ENCODE assay signal across 19 cellular contexts in genomic region chr5:54704825-54705224, GRCh38.
DNase-seq lines count a peak whose midpoint lies in the region; ATAC-seq and TF ChIP-seq lines count a peak whose summit lies in the region.
"Had no signal": no experiment of that assay in that cellular context is flagged by ENCODE, and none has a peak within 500 bp of the region (broad histone marks: within the 10 kb centered on the region; RNA-seq: fewer than 3 reads in every experiment).

No MANE protein-coding gene starts in this region.

- no peak for TF ChIP-seq POLR2A in esophagus muscularis mucosa (IDR thresholded peaks at IDR 0.05; ENCODE audit: low read depth)

- no peaks in the 10 kb centered on the region for H3K79me1 ChIP-seq in mesenchymal stem cell (replicated peaks; ENCODE audit: low read length, poor library complexity, severe bottlenecking)

- H4K91ac ChIP-seq in mesenchymal stem cell (ENCODE audit: low read length): no peak overlapping the region

- no peak overlapping the region for H2BK15ac ChIP-seq in mesenchymal stem cell (ENCODE audit: low read depth, poor library complexity, severe bottlenecking)

- no peak overlapping the region for H3K14ac ChIP-seq in mesenchymal stem cell (ENCODE audit: low read length in 2 of 2)

- H3K9me3 ChIP-seq in esophagus muscularis mucosa: no peaks in the 10 kb centered on the region
- H3K9me3 ChIP-seq in mesenchymal stem cell (ENCODE audit: control insufficient read depth, low read length): no peaks in the 10 kb centered on the region
- no peaks in the 10 kb centered on the region for H3K9me3 ChIP-seq in tibial artery
- H3K9me3 ChIP-seq: BE2C had no signal

- H3K23ac ChIP-seq in mesenchymal stem cell (ENCODE audit: low read length in 2 of 2): no peak overlapping the region

- no peak overlapping the region for H2BK5ac ChIP-seq in mesenchymal stem cell (ENCODE audit: low read depth, low read length, poor library complexity, severe bottlenecking)

- no peak overlapping the region for H3K4me2 ChIP-seq in mesenchymal stem cell (ENCODE audit: low read length, poor library complexity, severe bottlenecking)
- H3K4me2 ChIP-seq: PC-9 had no signal

- WGBS in esophagus muscularis mucosa: 89% methylated on average over 3 of the region's 3 CpGs
- 92% methylated on average over 1 of the region's 3 CpGs for WGBS in mesenchymal stem cell

- no peak overlapping the region for H2AFZ ChIP-seq in mesenchymal stem cell (ENCODE audit: low read depth, low read length)
- H2AFZ ChIP-seq: PC-9 had no signal

- no peak for TF ChIP-seq CTCF in esophagus muscularis mucosa (IDR thresholded peaks at IDR 0.05)
- TF ChIP-seq CTCF in tibial artery (IDR thresholded peaks at IDR 0.05): no peak

- no peak overlapping the region for H2BK120ac ChIP-seq in mesenchymal stem cell (ENCODE audit: low read depth, low read length)

- H2AK5ac ChIP-seq in mesenchymal stem cell (ENCODE audit: low read length, severe bottlenecking): no peak overlapping the region

- no peak for TF ChIP-seq EP300 in esophagus muscularis mucosa (IDR thresholded peaks at IDR 0.05)

- H3K4me3 ChIP-seq in esophagus muscularis mucosa (no peak overlapping the region), mesenchymal stem cell (ENCODE audit: insufficient read depth in 1 of 2, low read depth in 1 of 2, low read length in 2 of 2) (no peak overlapping the region), tibial artery (no peak overlapping the region)
- H3K4me3 ChIP-seq: PC-9 had no signal

- no peak overlapping the region for H4K8ac ChIP-seq in mesenchymal stem cell (ENCODE audit: low read length)

- H3K4me1 ChIP-seq in esophagus muscularis mucosa: peaks cover 18 to 32% (median 27%) of the 10 kb centered on the region in 4 donors
- H3K4me1 ChIP-seq in mesenchymal stem cell (ENCODE audit: control insufficient read depth, insufficient read depth, low read depth, low read length): peaks cover 6% of the 10 kb centered on the region
- peaks cover 0 to 55% (median 33%) of the 10 kb centered on the region in 4 donors for H3K4me1 ChIP-seq in tibial artery
- H3K4me1 ChIP-seq: BE2C had no signal

- H3K27me3 ChIP-seq in esophagus muscularis mucosa: no peaks in the 10 kb centered on the region
- H3K27me3 ChIP-seq in mesenchymal stem cell (ENCODE audit: control insufficient read depth in 1 of 2, insufficient read depth in 1 of 2, low read length in 2 of 2): no peaks in the 10 kb centered on the region
- no peaks in the 10 kb centered on the region for H3K27me3 ChIP-seq in tibial artery
- H3K27me3 ChIP-seq: BE2C had no signal

- no peak overlapping the region for H3K9ac ChIP-seq in mesenchymal stem cell (ENCODE audit: low read length)

- H3K4ac ChIP-seq in mesenchymal stem cell (ENCODE audit: low read depth in 1 of 2, low read length in 2 of 2): no peak overlapping the region

- no peak overlapping the region for H3K18ac ChIP-seq in mesenchymal stem cell (ENCODE audit: low read depth in 1 of 2, low read length in 2 of 2)

- H3K36me3 ChIP-seq in esophagus muscularis mucosa (no peaks in the 10 kb centered on the region), mesenchymal stem cell (ENCODE audit: control insufficient read depth in 1 of 2, insufficient read depth in 2 of 2, low read depth in 1 of 2, low read length in 2 of 2) (no peaks in the 10 kb centered on the region), tibial artery (no peaks in the 10 kb centered on the region)
- H3K36me3 ChIP-seq: BE2C had no signal

- H2BK12ac ChIP-seq in mesenchymal stem cell (ENCODE audit: low read length in 2 of 2): no peak overlapping the region

- H3K27ac ChIP-seq in esophagus muscularis mucosa (replicated peaks in 1 of 4): no peak overlapping the region
- no peak overlapping the region for H3K27ac ChIP-seq in mesenchymal stem cell (ENCODE audit: low read length, poor library complexity, severe bottlenecking)
- peak overlapping the region; percentile 51 to 71 for H3K27ac ChIP-seq in tibial artery
- H3K27ac ChIP-seq: PC-9 had no signal

- ATAC-seq in Right ventricle myocardium superior (ENCODE audit: poor library complexity) (peak; percentile 78), left cardiac atrium (no peak), HG02798 (IDR thresholded peaks at IDR 0.05; ENCODE audit: poor library complexity, unreplicated experiment) (no peak)
- ATAC-seq: HCT116 had no signal

- no peak for DNase-seq in Right ventricle myocardium superior
- DNase-seq in left cardiac atrium: no peak
- DNase-seq in esophagus muscularis mucosa (ENCODE audit: extremely low spot score): peak; percentile 24
- DNase-seq in mesenchymal stem cell: peak; percentile 42
- no peak for DNase-seq in tibial artery
- DNase-seq in kidney tubule cell (ENCODE audit: low spot score): no peak
- no peak for DNase-seq in T-helper 1 cell
- DNase-seq: BE2C, EL, GF-D8, Karpas-422, MV-4-11, NCI-H1694 treated with DMSO at 0.1 percent for 48 hours, NCI-H446 treated with DMSO at 0.1 percent for 48 hours, NCI-H526 treated with DMSO at 0.1 percent for 48 hours, PC-9, RPMI8226 had no signal

- intact Hi-C loops in Right ventricle myocardium superior (cut with DNase I): no loop called here
- intact Hi-C loops in left cardiac atrium (cut with DNase I): no loop called here
- intact Hi-C loops in esophagus muscularis mucosa (cut with DNase I): no loop called here
- intact Hi-C loops in tibial artery (cut with DNase I; ENCODE audit: low total_unique reads): no loop called here

Comparison
In these comparisons a context has a peak if more than half of its experiments do, and no peak if none do; other contexts are left out.
1. DNase-seq: peak in esophagus muscularis mucosa (single experiment) and mesenchymal stem cell (single experiment); none in Right ventricle myocardium superior (single experiment), left cardiac atrium (single experiment), tibial artery (0 of 2), kidney tubule cell (single experiment) and T-helper 1 cell (0 of 5).
2. H3K27ac ChIP-seq: peak in tibial artery (2 of 2); none in esophagus muscularis mucosa (0 of 4) and mesenchymal stem cell (single experiment).